1 cellular context compared by ENCODE assay signal in genomic region chr17:38799501-38800236, GRCh38.
A peak's percentile ranks its signal among the peaks of the same experiment; 100 is the strongest.
TF ChIP-seq lines count a peak whose summit lies in the region.

PIP4K2B (minus strand) TSS chr17:38799556; CDS start chr17:38799424, 132 bp downstream.

TF ChIP-seq in GM12878, 131 proteins besides CTCF, POLR2A, EP300 and RAD21 (continued from another document and continues in another):
- TF ChIP-seq ZBTB11 (CRISPR knock-in tag; IDR thresholded peaks at IDR 0.05) (peak; percentile 66; the same call in 1 of the 2 replicates), JUND (IDR thresholded peaks at IDR 0.05; ENCODE audit: low read depth, low read length) (peak; percentile 97), BCL3 (IDR thresholded peaks at IDR 0.05; ENCODE audit: borderline replicate concordance, insufficient read depth, low read depth, low read length, poor library complexity, severe bottlenecking) (peak; percentile 70), ASH2L (IDR thresholded peaks at IDR 0.05; ENCODE audit: borderline replicate concordance, low read depth) (0 out of 2 replicates have a peak, but pooled peaks have one; percentile 51), MYB (IDR thresholded peaks at IDR 0.05; ENCODE audit: borderline replicate concordance, low read depth, low read length) (no peak), ZSCAN29 (IDR thresholded peaks at IDR 0.05) (no peak; the same call in 1 of the 2 replicates), SKIL (IDR thresholded peaks at IDR 0.05; ENCODE audit: low read depth, poor library complexity, severe bottlenecking) (no peak), ZNF622 (IDR thresholded peaks at IDR 0.05) (no peak), RELB (IDR thresholded peaks at IDR 0.05; ENCODE audit: low read depth) (peak; percentile 88), POU2F2 (IDR thresholded peaks at IDR 0.05; ENCODE audit: borderline replicate concordance, low read depth, low read length) (peak; percentile 66; the same call in 1 of the 3 replicates), SRF (IDR thresholded peaks at IDR 0.05; ENCODE audit: low read depth in 2 of 2, low read length in 2 of 2) (0 out of 4 replicates have a peak, but pooled peaks of 1 of the 2 experiments have one; percentile 26), MXI1 (IDR thresholded peaks at IDR 0.05; ENCODE audit: low read depth, low read length) (peak; percentile 77), NBN (IDR thresholded peaks at IDR 0.05) (peak; percentile 82), PML (IDR thresholded peaks at IDR 0.05; ENCODE audit: low read length) (peak; percentile 78), POLR2AphosphoS5 (IDR thresholded peaks at IDR 0.05; ENCODE audit: low read length) (peak; percentile 81), RFX5 (IDR thresholded peaks at IDR 0.05; ENCODE audit: low read depth, low read length) (0 out of 2 replicates have a peak, but pooled peaks have one; percentile 36), SUZ12 (IDR thresholded peaks at IDR 0.05; ENCODE audit: unreplicated experiment) (no peak), USF2 (IDR thresholded peaks at IDR 0.05; ENCODE audit: borderline replicate concordance, low read depth, low read length) (no peak), GABPA (IDR thresholded peaks at IDR 0.05; ENCODE audit: low read depth) (0 out of 2 replicates have a peak, but pooled peaks have one; percentile 62), PKNOX1 (IDR thresholded peaks at IDR 0.05) (peak; percentile 9; the same call in 1 of the 2 replicates), IRF5 (IDR thresholded peaks at IDR 0.05; ENCODE audit: borderline replicate concordance) (no peak), POLR2AphosphoS2 (IDR thresholded peaks at IDR 0.05; ENCODE audit: low read depth, low read length) (peak; percentile 92), PBX3 (IDR thresholded peaks at IDR 0.05; ENCODE audit: insufficient replicate concordance, low read depth, low read length) (peak; percentile 1), LARP7 (IDR thresholded peaks at IDR 0.05) (0 out of 2 replicates have a peak, but pooled peaks have one; percentile 14), NR2F1 (conservative IDR thresholded peaks at IDR 0.05) (peak; percentile 77), MYC (IDR thresholded peaks at IDR 0.05; ENCODE audit: insufficient read depth, insufficient read length, insufficient replicate concordance, low read length, severe bottlenecking) (no peak), BRCA1 (IDR thresholded peaks at IDR 0.05; ENCODE audit: low read depth, low read length) (no peak), HSF1 (IDR thresholded peaks at IDR 0.05; ENCODE audit: low read depth, low read length) (no peak), ZBTB40 (IDR thresholded peaks at IDR 0.05; ENCODE audit: borderline replicate concordance) (peak; percentile 76), ATF7 (IDR thresholded peaks at IDR 0.05; ENCODE audit: low read depth) (peak; percentile 97), TARDBP (IDR thresholded peaks at IDR 0.05; ENCODE audit: borderline replicate concordance) (peak; percentile 23; the same call in 1 of the 2 replicates), BACH1 (IDR thresholded peaks at IDR 0.05; ENCODE audit: borderline replicate concordance) (peak; percentile 58; the same call in 1 of the 2 replicates), RUNX3 (IDR thresholded peaks at IDR 0.05; ENCODE audit: low read length) (no peak; the same call in 1 of the 2 replicates), E2F4 (IDR thresholded peaks at IDR 0.05; ENCODE audit: low read depth, low read length) (peak; percentile 75), DPF2 (IDR thresholded peaks at IDR 0.05) (peak; percentile 83), SIN3A (IDR thresholded peaks at IDR 0.05; ENCODE audit: low read depth, low read length) (peak; percentile 82), NRF1 (conservative IDR thresholded peaks at IDR 0.05; ENCODE audit: low read depth, low read length) (no peak; the same call in 1 of the 2 replicates), KLF5 (IDR thresholded peaks at IDR 0.05; ENCODE audit: partially characterized antibody) (peak; percentile 98)
